ENCODE assay signal across 8 cellular contexts in genomic region chr16:22318690-22319358, GRCh38. TPM values are rescaled to one million over a fixed set of nuclear protein-coding genes. Genes with fewer than 3 reads are reported as not detected.
DNase-seq lines count a peak whose midpoint lies in the region; ATAC-seq, FAIRE-seq and TF ChIP-seq lines count a peak whose summit lies in the region.

No MANE protein-coding gene starts in this region.

- H3K9me3 Mint-ChIP-seq in activated CD4-positive, alpha-beta T cell treated with anti-CD3 and anti-CD28 coated beads, Interleukin-2, amount 10 ng/mL, durations not matched to agents 7 days and 5 days = no peaks in the 10 kb centered on the region
- H3K9me3 Mint-ChIP-seq in endodermal cell = no peaks in the 10 kb centered on the region

- H3K27ac ChIP-seq in endodermal cell (ENCODE audit: low read depth, low read length) = no peak overlapping the region

- no peak overlapping the region for H3K9ac ChIP-seq in endodermal cell (ENCODE audit: extremely low read depth, low read length, poor library complexity, severe bottlenecking)

- DNase-seq in D721Med (ENCODE audit: insufficient read length, low spot score) = no peak
- DNase-seq in LNCaP clone FGC (ENCODE audit: low read depth) = no peak
- DNase-seq in activated CD4-positive, alpha-beta T cell treated with anti-CD3 and anti-CD28 coated beads, Interleukin-2, amount 10 ng/mL, durations not matched to agents 7 days and 5 days = peak; percentile 71
- DNase-seq in endodermal cell = peak; percentile 91
- DNase-seq in renal cortical epithelial cell (ENCODE audit: low read depth) = peak; percentile 20

- H3K36me3 Mint-ChIP-seq in activated CD4-positive, alpha-beta T cell treated with anti-CD3 and anti-CD28 coated beads, Interleukin-2, amount 10 ng/mL, durations not matched to agents 7 days and 5 days (ENCODE audit: low read depth) = peaks cover 20% of the 10 kb centered on the region
- H3K36me3 Mint-ChIP-seq in endodermal cell (ENCODE audit: low read depth) = peaks cover 56% of the 10 kb centered on the region

- H3K36me3 ChIP-seq in endodermal cell (ENCODE audit: control insufficient read depth, insufficient read depth, low read length) = peaks cover 76% of the 10 kb centered on the region

- no peak overlapping the region for H3K4me3 ChIP-seq in LNCaP clone FGC (ENCODE audit: low read depth, low read length)
- no peak overlapping the region for H3K4me3 ChIP-seq in endodermal cell (ENCODE audit: low read length)

- 91% methylated on average over 9 to 17 of the region's 18 CpGs for WGBS in endodermal cell (ENCODE audit: insufficient coverage in 1 of 2, insufficient read length in 1 of 2), 2 experiments

- POLR2A ChIA-PET in activated CD4-positive, alpha-beta T cell treated with anti-CD3 and anti-CD28 coated beads, Interleukin-2, amount 10 ng/mL, durations not matched to agents 7 days and 5 days (lab: Charles Lee) = no interaction called here

- H3K27me3 Mint-ChIP-seq in activated CD4-positive, alpha-beta T cell treated with anti-CD3 and anti-CD28 coated beads, Interleukin-2, amount 10 ng/mL, durations not matched to agents 7 days and 5 days = no peaks in the 10 kb centered on the region
- H3K27me3 Mint-ChIP-seq in endodermal cell (ENCODE audit: insufficient read depth) = no peaks in the 10 kb centered on the region

- no peak for ATAC-seq in HG02798 (IDR thresholded peaks at IDR 0.05; ENCODE audit: poor library complexity, unreplicated experiment)
- no peak for ATAC-seq in HG02870 (IDR thresholded peaks at IDR 0.05; ENCODE audit: unreplicated experiment)
- ATAC-seq in GM21447 (IDR thresholded peaks at IDR 0.05; ENCODE audit: unreplicated experiment) = no peak

- H3K4me3 Mint-ChIP-seq in activated CD4-positive, alpha-beta T cell treated with anti-CD3 and anti-CD28 coated beads, Interleukin-2, amount 10 ng/mL, durations not matched to agents 7 days and 5 days = no peak overlapping the region
- H3K4me3 Mint-ChIP-seq in endodermal cell = no peak overlapping the region

- CTCF ChIA-PET in activated CD4-positive, alpha-beta T cell treated with anti-CD3 and anti-CD28 coated beads, Interleukin-2, amount 10 ng/mL, durations not matched to agents 7 days and 5 days (lab: Charles Lee) = interaction anchor here (0.6 to 2.8 kb wide), 9 partner anchors 10 to 350 kb away, joined by 3 to 14 read pairs (median 6); no protein-coding TSS in a partner anchor

- FAIRE-seq in D721Med (lab: Jason Lieb, UNC) = no peak

- peaks cover 7% of the 10 kb centered on the region for H3K4me1 Mint-ChIP-seq in activated CD4-positive, alpha-beta T cell treated with anti-CD3 and anti-CD28 coated beads, Interleukin-2, amount 10 ng/mL, durations not matched to agents 7 days and 5 days
- H3K4me1 Mint-ChIP-seq in endodermal cell = no peaks in the 10 kb centered on the region

- no peaks in the 10 kb centered on the region for H3K27me3 ChIP-seq in endodermal cell (ENCODE audit: control insufficient read depth, insufficient read depth, low read length, poor library complexity, severe bottlenecking)

- no peaks in the 10 kb centered on the region for H3K4me1 ChIP-seq in endodermal cell (ENCODE audit: control insufficient read depth, insufficient read depth, low read length)

- H3K9me3 ChIP-seq in endodermal cell (ENCODE audit: control insufficient read depth, low read length) = no peaks in the 10 kb centered on the region

- H3K27ac Mint-ChIP-seq in activated CD4-positive, alpha-beta T cell treated with anti-CD3 and anti-CD28 coated beads, Interleukin-2, amount 10 ng/mL, durations not matched to agents 7 days and 5 days = no peak overlapping the region
- H3K27ac Mint-ChIP-seq in endodermal cell = peak overlapping the region; percentile 64

- TF ChIP-seq CTCF in D721Med (IDR thresholded peaks at IDR 0.05; ENCODE audit: insufficient read depth, missing control alignments) = peak; percentile 48
- peak; percentile 55 for TF ChIP-seq CTCF in LNCaP clone FGC (IDR thresholded peaks at IDR 0.05; ENCODE audit: control insufficient read depth, extremely low read depth, insufficient read depth)
- TF ChIP-seq CTCF in endodermal cell (conservative IDR thresholded peaks at IDR 0.05) = peak; percentile 83

RNA-seq across cellular contexts. Expression of gene POLR3E, which starts 21.6 kb away (rescaled TPM):
- 10 to 100 TPM; 52.4 to 54.3 TPM for total RNA-seq in activated CD4-positive, alpha-beta T cell treated with anti-CD3 and anti-CD28 coated beads, Interleukin-2, amount 10 ng/mL, durations not matched to agents 7 days and 5 days
- 10 to 100 TPM; 73.1 to 73.6 TPM for total RNA-seq in endodermal cell
- polyA plus RNA-seq in endodermal cell (2013, experiment 1 of 2) = 40.2 TPM
- 31.3 TPM for polyA plus RNA-seq in endodermal cell (2013, experiment 2 of 2)
- 33.9 and 50.8 TPM in 2 replicates for total RNA-seq in renal cortical epithelial cell

RNA-seq across cellular contexts. Expression of gene CDR2, which starts 55.6 kb away (rescaled TPM):
- 10 to 100 TPM; 43.5 to 45.4 TPM for total RNA-seq in activated CD4-positive, alpha-beta T cell treated with anti-CD3 and anti-CD28 coated beads, Interleukin-2, amount 10 ng/mL, durations not matched to agents 7 days and 5 days
- total RNA-seq in endodermal cell = 10 to 100 TPM; 17.6 to 24.3 TPM
- polyA plus RNA-seq in endodermal cell (2013, experiment 1 of 2) = 18.3 TPM
- polyA plus RNA-seq in endodermal cell (2013, experiment 2 of 2) = 21.8 TPM
- total RNA-seq in renal cortical epithelial cell = 39.4 and 107 TPM in 2 replicates

Comparison
In these comparisons a context has a peak if more than half of its experiments do, and no peak if none do; other contexts are left out.
1. DNase-seq: peak in activated CD4-positive, alpha-beta T cell treated with anti-CD3 and anti-CD28 coated beads, Interleukin-2, amount 10 ng/mL, durations not matched to agents 7 days and 5 days (single experiment), endodermal cell (single experiment) and renal cortical epithelial cell (single experiment); none in D721Med (single experiment) and LNCaP clone FGC (single experiment).
2. Peak in every context shown above with its lines, with median percentiles within 50 percentile points of each other: CTCF ChIP-seq.